In genomic region chr16:50547340-50547865, GRCh38 we compare ENCODE assay signal across 1 cellular context.
A peak's percentile ranks its signal among the peaks of the same experiment; 100 is the strongest.
TF ChIP-seq lines count a peak whose summit lies in the region.

No MANE protein-coding gene starts in this region.

TF ChIP-seq in HepG2, 621 proteins besides CTCF, POLR2A, EP300 and RAD21 (continued from another document):
- TF ChIP-seq ZNF275 (CRISPR knock-in tag; IDR thresholded peaks at IDR 0.05; ENCODE audit: borderline replicate concordance) (peak; percentile 54; the same call in 1 of the 2 replicates), ZBTB14 (CRISPR knock-in tag; IDR thresholded peaks at IDR 0.05) (no peak), CERS6 (CRISPR knock-in tag; IDR thresholded peaks at IDR 0.05) (no peak), ZNF550 (CRISPR knock-in tag; IDR thresholded peaks at IDR 0.05; ENCODE audit: borderline replicate concordance) (no peak), ZNF710 (CRISPR knock-in tag; IDR thresholded peaks at IDR 0.05; ENCODE audit: borderline replicate concordance) (peak; percentile 79; the same call in 1 of the 2 replicates), FOSL2 (CRISPR knock-in tag; IDR thresholded peaks at IDR 0.05) (peak; percentile 66), PHF8 (CRISPR knock-in tag; IDR thresholded peaks at IDR 0.05) (peak; percentile 55), SP140L (CRISPR knock-in tag; IDR thresholded peaks at IDR 0.05; ENCODE audit: borderline replicate concordance) (no peak), PCBP2 (optimal IDR thresholded peaks at IDR 0.05; ENCODE audit: low read depth, low read length, poor library complexity, severe bottlenecking) (no peak), ZNF615 (CRISPR knock-in tag; IDR thresholded peaks at IDR 0.05; ENCODE audit: borderline replicate concordance) (no peak), SMYD3 (CRISPR knock-in tag; IDR thresholded peaks at IDR 0.05) (peak; percentile 68; the same call in 1 of the 2 replicates), REL (CRISPR knock-in tag; conservative IDR thresholded peaks at IDR 0.05) (no peak; the same call in 1 of the 2 replicates), EED (CRISPR knock-in tag; IDR thresholded peaks at IDR 0.05) (no peak), CSRNP1 (CRISPR knock-in tag; IDR thresholded peaks at IDR 0.05) (0 out of 2 replicates have a peak, but pooled peaks have one; percentile 82), DRAP1 (CRISPR knock-in tag; IDR thresholded peaks at IDR 0.05) (no peak; the same call in 1 of the 2 replicates), MIXL1 (CRISPR knock-in tag; IDR thresholded peaks at IDR 0.05) (peak; percentile 55; the same call in 1 of the 2 replicates), CREM (IDR thresholded peaks at IDR 0.05) (peak; percentile 90), CREM (CRISPR knock-in tag; IDR thresholded peaks at IDR 0.05) (no peak), ZNF282 (IDR thresholded peaks at IDR 0.05; ENCODE audit: partially characterized antibody) (no peak), PRPF4 (IDR thresholded peaks at IDR 0.05; ENCODE audit: low read depth, low read length, poor library complexity, severe bottlenecking) (no peak), MLLT10 (CRISPR knock-in tag; IDR thresholded peaks at IDR 0.05) (no peak), ZNF660 (CRISPR knock-in tag; IDR thresholded peaks at IDR 0.05; ENCODE audit: borderline replicate concordance, low read depth) (no peak), MAF1 (CRISPR knock-in tag; IDR thresholded peaks at IDR 0.05; ENCODE audit: borderline replicate concordance) (peak; percentile 75; the same call in 1 of the 2 replicates), ZNF746 (CRISPR knock-in tag; IDR thresholded peaks at IDR 0.05) (peak; percentile 99), TFAP4 (IDR thresholded peaks at IDR 0.05; ENCODE audit: borderline replicate concordance, low read depth) (peak; percentile 77; the same call in 1 of the 2 replicates), ZBTB49 (CRISPR knock-in tag; IDR thresholded peaks at IDR 0.05; ENCODE audit: borderline replicate concordance) (no peak), EZH2 (conservative IDR thresholded peaks at IDR 0.05; ENCODE audit: low read depth, low read length) (no peak), ZNF331 (CRISPR knock-in tag; IDR thresholded peaks at IDR 0.05) (peak; percentile 92), ZNF280B (CRISPR knock-in tag; IDR thresholded peaks at IDR 0.05; ENCODE audit: borderline replicate concordance) (no peak), ZNF180 (CRISPR knock-in tag; IDR thresholded peaks at IDR 0.05; ENCODE audit: borderline replicate concordance, low read depth) (no peak), SRSF9 (IDR thresholded peaks at IDR 0.05; ENCODE audit: borderline replicate concordance, insufficient read depth, low read depth, low read length, poor library complexity, severe bottlenecking) (no peak), DPF2 (CRISPR knock-in tag; IDR thresholded peaks at IDR 0.05; ENCODE audit: borderline replicate concordance, low read depth) (peak; percentile 51; the same call in 1 of the 2 replicates), IKZF4 (CRISPR knock-in tag; IDR thresholded peaks at IDR 0.05; ENCODE audit: borderline replicate concordance, low read depth, not compliant biosample characterization) (no peak), TEF (CRISPR knock-in tag; IDR thresholded peaks at IDR 0.05) (peak; percentile 63)
TF ChIP-seq in HepG2: peak in this region for 285.
